2 cellular contexts compared by ENCODE assay signal in genomic region chr10:111078505-111079185, GRCh38.
TF ChIP-seq lines count a peak whose summit lies in the region.

No MANE protein-coding gene starts in this region.

TF ChIP-seq in GM23338, 12 proteins besides CTCF, POLR2A, EP300 and RAD21 (continued from another document):
- no peak for TF ChIP-seq ZNF462 (CRISPR knock-in tag; IDR thresholded peaks at IDR 0.05)
- no peak for TF ChIP-seq EZH2phosphoT487 (IDR thresholded peaks at IDR 0.05; ENCODE audit: unreplicated experiment)
- TF ChIP-seq EZH2 (IDR thresholded peaks at IDR 0.05; ENCODE audit: low read depth, unreplicated experiment), result no peak
- no peak for TF ChIP-seq ETS1 (IDR thresholded peaks at IDR 0.05)
- no peak for TF ChIP-seq ZNF331 (CRISPR knock-in tag; IDR thresholded peaks at IDR 0.05; ENCODE audit: low read depth)
- TF ChIP-seq REST (IDR thresholded peaks at IDR 0.05; ENCODE audit: unreplicated experiment), result no peak

TF ChIP-seq in SK-N-SH, 30 proteins besides CTCF, POLR2A, EP300 and RAD21:
- no peak for TF ChIP-seq ZBTB33 (IDR thresholded peaks at IDR 0.05; ENCODE audit: borderline replicate concordance, low read depth)
